In the genomic region with DNA sequence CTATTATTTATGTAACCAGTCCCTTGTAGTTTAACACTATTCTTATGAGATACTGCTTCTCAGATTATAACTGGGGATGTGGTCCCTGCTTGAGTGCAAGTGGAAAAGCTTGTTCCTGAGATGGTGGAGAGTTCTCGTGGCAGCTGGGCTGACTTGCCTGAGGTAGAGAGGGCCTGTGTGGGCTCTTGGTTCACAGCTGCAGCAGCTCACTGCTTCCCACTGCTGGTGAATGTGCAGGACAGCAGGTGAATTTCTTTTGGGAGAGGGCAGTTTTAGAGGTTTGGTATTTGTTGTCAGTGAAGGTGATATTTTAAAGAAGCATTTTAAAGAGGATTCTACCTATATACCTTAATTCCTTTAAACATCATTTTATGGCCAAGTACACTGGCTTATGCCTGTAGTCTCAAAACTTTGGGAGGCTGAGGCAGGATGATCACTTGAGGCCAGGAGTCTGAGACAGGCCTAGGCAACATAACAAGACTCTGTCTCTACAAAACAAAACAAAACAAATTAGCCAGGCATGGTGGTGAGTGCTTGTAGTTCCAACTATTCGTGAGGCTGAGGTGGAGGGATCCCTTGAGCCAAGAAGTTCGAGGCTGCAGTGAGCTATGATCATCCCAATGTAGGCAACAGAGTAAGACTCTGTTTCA, we compare ENCODE assay signal across 8 cellular contexts.
DNase-seq lines count a peak whose midpoint lies in the region; ATAC-seq, FAIRE-seq and TF ChIP-seq lines count a peak whose summit lies in the region.

No MANE protein-coding gene starts in this region.

- no peaks in the 10 kb centered on the region for H3K27me3 Mint-ChIP-seq in T-helper 17 cell
- no peaks in the 10 kb centered on the region for H3K27me3 Mint-ChIP-seq in astrocyte (ENCODE audit: low read depth, unreplicated experiment)

- no peak overlapping the region for H3K27ac ChIP-seq in astrocyte (ENCODE audit: low read depth, low read length)

- peak; percentile 99 for TF ChIP-seq CTCF in astrocyte (IDR thresholded peaks at IDR 0.05; ENCODE audit: insufficient read depth, low read depth, low read length)

- no peak overlapping the region for H3K4me2 ChIP-seq in astrocyte (ENCODE audit: low read length)

- no peaks in the 10 kb centered on the region for H3K9me3 Mint-ChIP-seq in astrocyte (ENCODE audit: unreplicated experiment)

- H3K27ac Mint-ChIP-seq in T-helper 17 cell (peak overlapping the region; percentile 24), astrocyte (ENCODE audit: unreplicated experiment) (no peak overlapping the region)

- H3K9me3 ChIP-seq in T-helper 17 cell (ENCODE audit: control insufficient read depth, low read length, poor library complexity, severe bottlenecking) (no peaks in the 10 kb centered on the region), astrocyte (ENCODE audit: insufficient read depth, low read depth, low read length) (no peaks in the 10 kb centered on the region)

- peaks cover 12% of the 10 kb centered on the region for H3K4me1 Mint-ChIP-seq in T-helper 17 cell
- peaks cover 12% of the 10 kb centered on the region for H3K4me1 Mint-ChIP-seq in astrocyte (ENCODE audit: low read depth, unreplicated experiment)

- no peaks in the 10 kb centered on the region for H3K79me2 ChIP-seq in astrocyte (ENCODE audit: insufficient read depth, low read length)

- H3K36me3 Mint-ChIP-seq in T-helper 17 cell (ENCODE audit: low read depth) (peaks cover 3% of the 10 kb centered on the region), astrocyte (ENCODE audit: low read depth, unreplicated experiment) (peaks cover 11% of the 10 kb centered on the region)

- FAIRE-seq in astrocyte (lab: Jason Lieb, UNC): peak; percentile 73

- no peaks in the 10 kb centered on the region for H3K27me3 ChIP-seq in astrocyte (ENCODE audit: insufficient read depth, low read length)

- H3K4me3 ChIP-seq in astrocyte (ENCODE audit: insufficient read depth, low read depth, low read length): no peak overlapping the region

- ATAC-seq in HG02852 (IDR thresholded peaks at IDR 0.05; ENCODE audit: unreplicated experiment): peak; percentile 91
- peak; percentile 92 for ATAC-seq in T-helper 17 cell

- H2AFZ ChIP-seq in astrocyte (ENCODE audit: low read depth, low read length): no peak overlapping the region

- no peaks in the 10 kb centered on the region for H3K36me3 ChIP-seq in astrocyte (ENCODE audit: insufficient read depth, low read length)

- H4K20me1 ChIP-seq in astrocyte (ENCODE audit: insufficient read depth, low read length): peaks cover 23% of the 10 kb centered on the region

- DNase-seq in SIG-M5 treated with dmso at 0.1 percent for 504 hours (lab: John Stamatoyannopoulos, UW; ENCODE audit: unreplicated experiment): peak; percentile 75
- no peak for DNase-seq in SIG-M5 (lab: John Stamatoyannopoulos, UW)
- peak; percentile 45 for DNase-seq in NCI-H1417 treated with DMSO at 0.1 percent for 48 hours (lab: John Stamatoyannopoulos, UW)
- peak in 1 of 3 donors; percentile 27 for DNase-seq in T-helper 17 cell
- DNase-seq in astrocyte (ENCODE audit: low read depth): peak; percentile 48
- DNase-seq in hypothalamus (lab: John Stamatoyannopoulos, UW): peak in 41 of 51 donors; percentile 2 to 80 (median 35)
- DNase-seq in smooth muscle cell of the brain vasculature (ENCODE audit: low read depth, low spot score): peak; percentile 57

- H3K4me3 Mint-ChIP-seq in T-helper 17 cell (no peak overlapping the region), astrocyte (ENCODE audit: unreplicated experiment) (no peak overlapping the region)

- H3K4me1 ChIP-seq in astrocyte (ENCODE audit: insufficient read depth, low read length): no peaks in the 10 kb centered on the region

- H3K9ac ChIP-seq in astrocyte (ENCODE audit: low read length): no peak overlapping the region
